ENCODE assay signal across 25 cellular contexts in the genomic region with DNA sequence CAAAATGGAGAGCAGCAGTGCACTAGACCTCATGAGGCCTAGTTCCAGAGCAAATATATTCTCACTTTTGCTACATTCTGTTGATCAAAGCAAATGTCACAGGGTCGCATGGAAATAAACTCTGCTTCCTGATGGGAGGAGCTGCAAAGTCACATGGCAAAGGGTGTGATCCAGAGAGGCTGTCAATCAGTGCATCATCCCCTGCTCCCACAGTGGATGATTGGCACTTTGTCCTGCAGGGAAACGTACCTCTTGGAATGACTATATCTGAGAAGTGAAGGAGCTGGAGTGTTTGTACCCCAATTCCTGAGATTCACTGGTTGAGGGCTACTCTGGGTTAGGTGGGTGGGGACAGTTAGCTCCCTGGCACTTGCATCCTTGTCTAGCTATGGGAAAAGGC.
"Had no signal": no experiment of that assay in that cellular context is flagged by ENCODE, and none has a peak within 500 bp of the region (broad histone marks: within the 10 kb centered on the region; RNA-seq: fewer than 3 reads in every experiment).

No MANE protein-coding gene starts in this region.

- H3K4me1 Mint-ChIP-seq: naive thymus-derived CD4-positive, alpha-beta T cell; stimulated activated effector memory CD8-positive, alpha-beta T cell treated with anti-CD3 and anti-CD28 coated beads, Interleukin-12 subunit alpha, Interleukin-12 subunit beta, amount 100 ng/mL, for 72 hours had no signal

- H3K4me2 ChIP-seq: smooth muscle cell had no signal

- H3K36me3 Mint-ChIP-seq: immature natural killer cell; naive thymus-derived CD4-positive, alpha-beta T cell; stimulated activated effector memory CD8-positive, alpha-beta T cell treated with anti-CD3 and anti-CD28 coated beads, Interleukin-12 subunit alpha, Interleukin-12 subunit beta, amount 100 ng/mL, for 72 hours had no signal

- H3K4me3 ChIP-seq: dorsolateral prefrontal cortex, pancreas, smooth muscle cell, stomach, tibial artery had no signal

- H3K9me3 ChIP-seq: neutrophil, pancreas, stomach, tibial artery had no signal

- H3K36me3 ChIP-seq: pancreas, stomach, tibial artery had no signal

- H3K4me3 Mint-ChIP-seq: immature natural killer cell; naive thymus-derived CD4-positive, alpha-beta T cell; stimulated activated effector memory CD8-positive, alpha-beta T cell treated with anti-CD3 and anti-CD28 coated beads, Interleukin-12 subunit alpha, Interleukin-12 subunit beta, amount 100 ng/mL, for 72 hours; type B pancreatic cell had no signal

- H3K4me1 ChIP-seq: foreskin keratinocyte had no signal

- ATAC-seq: esophagus mucosa; foreskin keratinocyte; naive thymus-derived CD4-positive, alpha-beta T cell; pancreas; sciatic nerve; stimulated activated effector memory CD8-positive, alpha-beta T cell treated with anti-CD3 and anti-CD28 coated beads, Interleukin-12 subunit alpha, Interleukin-12 subunit beta, amount 100 ng/mL, for 72 hours had no signal

- H3K27ac ChIP-seq: dorsolateral prefrontal cortex, epithelial cell of prostate, foreskin keratinocyte, neutrophil, pancreas, stomach, tibial artery had no signal

- FAIRE-seq: colon, pancreas had no signal

- H3K27me3 ChIP-seq: neutrophil, pancreas, stomach, tibial artery had no signal

- DNase-seq: central memory CD4-positive, alpha-beta T cell; dorsolateral prefrontal cortex; effector CD4-positive, alpha-beta T cell; foreskin keratinocyte; hypothalamus; immature natural killer cell; kidney glomerular epithelial cell; mesendoderm; midbrain; naive thymus-derived CD4-positive, alpha-beta T cell; pancreas; stimulated activated CD4-positive, alpha-beta T cell treated with anti-CD3 and anti-CD28 coated beads, Interleukin-12 subunit alpha, Interleukin-12 subunit beta, amount 100 ng/mL, for 4 hours; stimulated activated CD4-positive, alpha-beta T cell treated with anti-CD3 and anti-CD28 coated beads, Interleukin-1b, Interleukin-23, amount 100 ng/mL, for 48 hours; stimulated activated CD4-positive, alpha-beta T cell treated with anti-CD3 and anti-CD28 coated beads, Interleukin-4, amount 100 ng/mL, for 1 hour; stimulated activated naive CD4-positive, alpha-beta T cell treated with Interleukin-2 at 50 U/mL for 16 hours; stomach; tibial artery had no signal

- H3K27ac Mint-ChIP-seq: immature natural killer cell; naive thymus-derived CD4-positive, alpha-beta T cell; stimulated activated effector memory CD8-positive, alpha-beta T cell treated with anti-CD3 and anti-CD28 coated beads, Interleukin-12 subunit alpha, Interleukin-12 subunit beta, amount 100 ng/mL, for 72 hours; type B pancreatic cell had no signal
